ENCODE assay signal across 1 cellular context in the genomic region with DNA sequence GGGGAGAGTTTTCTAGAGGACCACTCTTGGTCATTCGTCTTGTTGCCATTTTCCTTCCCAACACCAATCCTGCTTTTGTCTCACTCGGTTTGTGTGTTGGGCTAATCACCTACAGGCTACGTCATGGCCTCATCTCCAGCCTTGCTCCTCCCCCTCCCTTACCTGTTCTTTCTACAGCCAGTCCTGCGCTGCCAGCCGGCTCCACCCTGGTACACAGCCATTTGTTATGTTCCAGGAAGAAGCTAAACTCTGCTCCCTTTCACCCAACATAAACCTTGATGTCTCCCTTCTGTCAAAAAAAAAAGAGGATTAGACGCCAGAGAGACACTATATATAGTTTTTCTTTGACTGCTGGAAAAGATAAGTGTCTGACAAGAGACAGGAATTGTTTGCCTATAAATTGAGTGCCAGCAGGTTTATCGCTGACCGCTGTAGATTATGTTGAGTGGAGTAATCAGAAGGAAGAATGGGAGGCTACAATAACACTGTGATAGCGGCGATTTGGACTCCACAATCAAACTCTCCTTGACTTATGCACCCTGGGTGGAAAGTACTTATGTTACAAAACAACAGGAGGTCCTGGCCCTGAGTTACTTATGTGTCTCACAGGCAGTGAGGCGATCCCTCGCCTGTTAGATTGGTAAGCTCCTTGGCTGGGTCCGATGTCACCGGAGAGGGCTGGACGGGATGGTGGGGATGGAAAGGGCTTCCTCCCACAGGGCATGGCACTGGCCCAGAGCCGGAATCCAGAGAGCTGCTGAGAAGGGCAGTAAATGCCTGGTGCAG.
TF ChIP-seq lines count a peak whose summit lies in the region.

No MANE protein-coding gene starts in this region.

TF ChIP-seq in HEK293, 187 proteins besides CTCF, POLR2A, EP300 and RAD21 (continued from another document):
- TF ChIP-seq OVOL3 (tag by site-specific recombination; IDR thresholded peaks at IDR 0.05) (0 out of 2 replicates have a peak, but pooled peaks have one; percentile 24), ZNF335 (tag by site-specific recombination; conservative IDR thresholded peaks at IDR 0.05) (peak; percentile 67; the same call in 1 of the 2 replicates), ZXDB (tag by site-specific recombination; IDR thresholded peaks at IDR 0.05) (peak; percentile 88), ZNF221 (tag by site-specific recombination; IDR thresholded peaks at IDR 0.05; ENCODE audit: borderline replicate concordance) (no peak), GLI2 (tag by site-specific recombination; IDR thresholded peaks at IDR 0.05; ENCODE audit: borderline replicate concordance, low read depth) (peak; percentile 57; the same call in 1 of the 2 replicates), ZNF600 (tag by site-specific recombination; IDR thresholded peaks at IDR 0.05) (0 out of 2 replicates have a peak, but pooled peaks have one; percentile 15), ZNF341 (tag by site-specific recombination; IDR thresholded peaks at IDR 0.05; ENCODE audit: low read depth) (no peak), ZNF843 (tag by site-specific recombination; IDR thresholded peaks at IDR 0.05) (peak; percentile 89), GLIS1 (tag by site-specific recombination; IDR thresholded peaks at IDR 0.05) (peak; percentile 97), ZNF248 (tag by site-specific recombination; IDR thresholded peaks at IDR 0.05) (no peak), ZNF571 (tag by site-specific recombination; IDR thresholded peaks at IDR 0.05) (no peak), ZNF48 (tag by site-specific recombination; IDR thresholded peaks at IDR 0.05) (no peak), ZNF223 (tag by site-specific recombination; IDR thresholded peaks at IDR 0.05) (0 out of 2 replicates have a peak, but pooled peaks have one; percentile 46), ZNF214 (tag by site-specific recombination; IDR thresholded peaks at IDR 0.05; ENCODE audit: borderline replicate concordance) (no peak), ZEB2 (tag by site-specific recombination; IDR thresholded peaks at IDR 0.05) (no peak), ZNF830 (tag by site-specific recombination; IDR thresholded peaks at IDR 0.05; ENCODE audit: low read depth) (no peak), WT1 (tag by site-specific recombination; IDR thresholded peaks at IDR 0.05) (peak; percentile 99), FEZF1 (tag by site-specific recombination; IDR thresholded peaks at IDR 0.05) (peak; percentile 67), ZSCAN30 (tag by site-specific recombination; IDR thresholded peaks at IDR 0.05) (peak; percentile 44; the same call in 1 of the 2 replicates), PRDM1 (tag by site-specific recombination; IDR thresholded peaks at IDR 0.05) (no peak), ZBTB17 (tag by site-specific recombination; IDR thresholded peaks at IDR 0.05) (peak; percentile 34; the same call in 1 of the 2 replicates), TRIM28 (IDR thresholded peaks at IDR 0.05; ENCODE audit: borderline replicate concordance, low read length) (peak; percentile 68; the same call in 1 of the 2 replicates), ZNF473 (tag by site-specific recombination; IDR thresholded peaks at IDR 0.05) (no peak), ZNF629 (tag by site-specific recombination; IDR thresholded peaks at IDR 0.05) (peak; percentile 47), TCF7L2 (IDR thresholded peaks at IDR 0.05; ENCODE audit: borderline replicate concordance, low read depth, low read length) (peak; percentile 94), ZNF514 (tag by site-specific recombination; IDR thresholded peaks at IDR 0.05) (no peak), ZNF423 (tag by site-specific recombination; IDR thresholded peaks at IDR 0.05) (peak; percentile 48; the same call in 1 of the 2 replicates), ZIC2 (tag by site-specific recombination; IDR thresholded peaks at IDR 0.05) (peak; percentile 81)
- TF ChIP-seq, protein P1, sequence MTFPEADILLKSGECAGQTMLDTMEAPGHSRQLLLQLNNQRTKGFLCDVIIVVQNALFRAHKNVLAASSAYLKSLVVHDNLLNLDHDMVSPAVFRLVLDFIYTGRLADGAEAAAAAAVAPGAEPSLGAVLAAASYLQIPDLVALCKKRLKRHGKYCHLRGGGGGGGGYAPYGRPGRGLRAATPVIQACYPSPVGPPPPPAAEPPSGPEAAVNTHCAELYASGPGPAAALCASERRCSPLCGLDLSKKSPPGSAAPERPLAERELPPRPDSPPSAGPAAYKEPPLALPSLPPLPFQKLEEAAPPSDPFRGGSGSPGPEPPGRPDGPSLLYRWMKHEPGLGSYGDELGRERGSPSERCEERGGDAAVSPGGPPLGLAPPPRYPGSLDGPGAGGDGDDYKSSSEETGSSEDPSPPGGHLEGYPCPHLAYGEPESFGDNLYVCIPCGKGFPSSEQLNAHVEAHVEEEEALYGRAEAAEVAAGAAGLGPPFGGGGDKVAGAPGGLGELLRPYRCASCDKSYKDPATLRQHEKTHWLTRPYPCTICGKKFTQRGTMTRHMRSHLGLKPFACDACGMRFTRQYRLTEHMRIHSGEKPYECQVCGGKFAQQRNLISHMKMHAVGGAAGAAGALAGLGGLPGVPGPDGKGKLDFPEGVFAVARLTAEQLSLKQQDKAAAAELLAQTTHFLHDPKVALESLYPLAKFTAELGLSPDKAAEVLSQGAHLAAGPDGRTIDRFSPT (tag by site-specific recombination; IDR thresholded peaks at IDR 0.05) = 0 out of 2 replicates have a peak, but pooled peaks have one; percentile 18
- TF ChIP-seq, protein P2, sequence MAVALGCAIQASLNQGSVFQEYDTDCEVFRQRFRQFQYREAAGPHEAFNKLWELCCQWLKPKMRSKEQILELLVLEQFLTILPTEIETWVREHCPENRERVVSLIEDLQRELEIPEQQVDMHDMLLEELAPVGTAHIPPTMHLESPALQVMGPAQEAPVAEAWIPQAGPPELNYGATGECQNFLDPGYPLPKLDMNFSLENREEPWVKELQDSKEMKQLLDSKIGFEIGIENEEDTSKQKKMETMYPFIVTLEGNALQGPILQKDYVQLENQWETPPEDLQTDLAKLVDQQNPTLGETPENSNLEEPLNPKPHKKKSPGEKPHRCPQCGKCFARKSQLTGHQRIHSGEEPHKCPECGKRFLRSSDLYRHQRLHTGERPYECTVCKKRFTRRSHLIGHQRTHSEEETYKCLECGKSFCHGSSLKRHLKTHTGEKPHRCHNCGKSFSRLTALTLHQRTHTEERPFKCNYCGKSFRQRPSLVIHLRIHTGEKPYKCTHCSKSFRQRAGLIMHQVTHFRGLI (tag by site-specific recombination; IDR thresholded peaks at IDR 0.05) = peak; percentile 51; the same call in 1 of the 2 replicates
- TF ChIP-seq, protein P3, sequence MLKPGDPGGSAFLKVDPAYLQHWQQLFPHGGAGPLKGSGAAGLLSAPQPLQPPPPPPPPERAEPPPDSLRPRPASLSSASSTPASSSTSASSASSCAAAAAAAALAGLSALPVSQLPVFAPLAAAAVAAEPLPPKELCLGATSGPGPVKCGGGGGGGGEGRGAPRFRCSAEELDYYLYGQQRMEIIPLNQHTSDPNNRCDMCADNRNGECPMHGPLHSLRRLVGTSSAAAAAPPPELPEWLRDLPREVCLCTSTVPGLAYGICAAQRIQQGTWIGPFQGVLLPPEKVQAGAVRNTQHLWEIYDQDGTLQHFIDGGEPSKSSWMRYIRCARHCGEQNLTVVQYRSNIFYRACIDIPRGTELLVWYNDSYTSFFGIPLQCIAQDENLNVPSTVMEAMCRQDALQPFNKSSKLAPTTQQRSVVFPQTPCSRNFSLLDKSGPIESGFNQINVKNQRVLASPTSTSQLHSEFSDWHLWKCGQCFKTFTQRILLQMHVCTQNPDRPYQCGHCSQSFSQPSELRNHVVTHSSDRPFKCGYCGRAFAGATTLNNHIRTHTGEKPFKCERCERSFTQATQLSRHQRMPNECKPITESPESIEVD (tag by site-specific recombination; IDR thresholded peaks at IDR 0.05) = peak; percentile 76
- TF ChIP-seq, protein P4, sequence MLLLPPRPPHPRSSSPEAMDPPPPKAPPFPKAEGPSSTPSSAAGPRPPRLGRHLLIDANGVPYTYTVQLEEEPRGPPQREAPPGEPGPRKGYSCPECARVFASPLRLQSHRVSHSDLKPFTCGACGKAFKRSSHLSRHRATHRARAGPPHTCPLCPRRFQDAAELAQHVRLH (tag by site-specific recombination; IDR thresholded peaks at IDR 0.05) = 0 out of 2 replicates have a peak, but pooled peaks have one; percentile 17
- TF ChIP-seq, protein P5, sequence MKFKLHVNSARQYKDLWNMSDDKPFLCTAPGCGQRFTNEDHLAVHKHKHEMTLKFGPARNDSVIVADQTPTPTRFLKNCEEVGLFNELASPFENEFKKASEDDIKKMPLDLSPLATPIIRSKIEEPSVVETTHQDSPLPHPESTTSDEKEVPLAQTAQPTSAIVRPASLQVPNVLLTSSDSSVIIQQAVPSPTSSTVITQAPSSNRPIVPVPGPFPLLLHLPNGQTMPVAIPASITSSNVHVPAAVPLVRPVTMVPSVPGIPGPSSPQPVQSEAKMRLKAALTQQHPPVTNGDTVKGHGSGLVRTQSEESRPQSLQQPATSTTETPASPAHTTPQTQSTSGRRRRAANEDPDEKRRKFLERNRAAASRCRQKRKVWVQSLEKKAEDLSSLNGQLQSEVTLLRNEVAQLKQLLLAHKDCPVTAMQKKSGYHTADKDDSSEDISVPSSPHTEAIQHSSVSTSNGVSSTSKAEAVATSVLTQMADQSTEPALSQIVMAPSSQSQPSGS (tag by site-specific recombination; IDR thresholded peaks at IDR 0.05; ENCODE audit: low read depth) = 0 out of 2 replicates have a peak, but pooled peaks have one; percentile 8
- TF ChIP-seq, protein P6, sequence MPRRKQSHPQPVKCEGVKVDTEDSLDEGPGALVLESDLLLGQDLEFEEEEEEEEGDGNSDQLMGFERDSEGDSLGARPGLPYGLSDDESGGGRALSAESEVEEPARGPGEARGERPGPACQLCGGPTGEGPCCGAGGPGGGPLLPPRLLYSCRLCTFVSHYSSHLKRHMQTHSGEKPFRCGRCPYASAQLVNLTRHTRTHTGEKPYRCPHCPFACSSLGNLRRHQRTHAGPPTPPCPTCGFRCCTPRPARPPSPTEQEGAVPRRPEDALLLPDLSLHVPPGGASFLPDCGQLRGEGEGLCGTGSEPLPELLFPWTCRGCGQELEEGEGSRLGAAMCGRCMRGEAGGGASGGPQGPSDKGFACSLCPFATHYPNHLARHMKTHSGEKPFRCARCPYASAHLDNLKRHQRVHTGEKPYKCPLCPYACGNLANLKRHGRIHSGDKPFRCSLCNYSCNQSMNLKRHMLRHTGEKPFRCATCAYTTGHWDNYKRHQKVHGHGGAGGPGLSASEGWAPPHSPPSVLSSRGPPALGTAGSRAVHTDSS (tag by site-specific recombination; IDR thresholded peaks at IDR 0.05) = no peak
TF ChIP-seq in HEK293: peak in this region for 27.
